9 cellular contexts compared by ENCODE assay signal in genomic region chr9:38687389-38687842, GRCh38. TPM values are rescaled to one million over a fixed set of nuclear protein-coding genes. Genes with fewer than 3 reads are reported as not detected.
A peak's percentile ranks its signal among the peaks of the same experiment; 100 is the strongest.
DNase-seq lines count a peak whose midpoint lies in the region; ATAC-seq and TF ChIP-seq lines count a peak whose summit lies in the region.
"Had no signal": no experiment of that assay in that cellular context is flagged by ENCODE, and none has a peak within 500 bp of the region (broad histone marks: within the 10 kb centered on the region; RNA-seq: fewer than 3 reads in every experiment).

No MANE protein-coding gene starts in this region.

- no peaks in the 10 kb centered on the region for H3K27me3 ChIP-seq in rectal smooth muscle tissue (ENCODE audit: control insufficient read depth, insufficient read depth, low read length)

- peak; percentile 51 for ATAC-seq in HG02571 (IDR thresholded peaks at IDR 0.05; ENCODE audit: unreplicated experiment)
- peak; percentile 68 to 77 for ATAC-seq in activated T-cell treated with anti-CD3 and anti-CD28 coated beads, Interleukin-2, amount 50 U/mL, for 72 hours (replicated peaks in 1 of 2)
- no peak for ATAC-seq in GM21723 (IDR thresholded peaks at IDR 0.05; ENCODE audit: unreplicated experiment)

- peak overlapping the region; percentile 46 for H3K4me3 ChIP-seq in rectal smooth muscle tissue (ENCODE audit: low read length)

- no peak overlapping the region for H3K27ac ChIP-seq in rectal smooth muscle tissue (ENCODE audit: low read depth, low read length)

- no peaks in the 10 kb centered on the region for H3K9me3 Mint-ChIP-seq in activated T-cell treated with anti-CD3 and anti-CD28 coated beads, Interleukin-2, amount 50 U/mL, for 72 hours
- H3K9me3 Mint-ChIP-seq in glutamatergic neuron (ENCODE audit: unreplicated experiment), result peaks cover 7% of the 10 kb centered on the region

- no peak overlapping the region for H3K27ac Mint-ChIP-seq in activated T-cell treated with anti-CD3 and anti-CD28 coated beads, Interleukin-2, amount 50 U/mL, for 72 hours
- peak overlapping the region; percentile 45 for H3K27ac Mint-ChIP-seq in glutamatergic neuron (ENCODE audit: unreplicated experiment)

- no peaks in the 10 kb centered on the region for H3K36me3 Mint-ChIP-seq in activated T-cell treated with anti-CD3 and anti-CD28 coated beads, Interleukin-2, amount 50 U/mL, for 72 hours (ENCODE audit: insufficient read depth in 2 of 2)
- no peaks in the 10 kb centered on the region for H3K36me3 Mint-ChIP-seq in glutamatergic neuron (ENCODE audit: unreplicated experiment)

- peaks cover 6% of the 10 kb centered on the region for H3K4me1 Mint-ChIP-seq in activated T-cell treated with anti-CD3 and anti-CD28 coated beads, Interleukin-2, amount 50 U/mL, for 72 hours (ENCODE audit: low read depth)
- peaks cover 60% of the 10 kb centered on the region for H3K4me1 Mint-ChIP-seq in glutamatergic neuron (ENCODE audit: low read depth, unreplicated experiment)

- H3K9ac ChIP-seq in rectal smooth muscle tissue (ENCODE audit: low read length), result no peak overlapping the region

- H3K27me3 Mint-ChIP-seq in activated T-cell treated with anti-CD3 and anti-CD28 coated beads, Interleukin-2, amount 50 U/mL, for 72 hours (ENCODE audit: low read depth), result peaks cover 28% of the 10 kb centered on the region
- H3K27me3 Mint-ChIP-seq in glutamatergic neuron (ENCODE audit: unreplicated experiment), result peaks cover 2% of the 10 kb centered on the region

- peak overlapping the region; percentile 63 to 65 for H3K4me3 Mint-ChIP-seq in activated T-cell treated with anti-CD3 and anti-CD28 coated beads, Interleukin-2, amount 50 U/mL, for 72 hours
- H3K4me3 Mint-ChIP-seq in glutamatergic neuron (ENCODE audit: unreplicated experiment), result no peak overlapping the region

- DNase-seq in 8988T, result peak; percentile 31
- peak; percentile 35 to 36 for DNase-seq in activated T-cell treated with anti-CD3 and anti-CD28 coated beads, Interleukin-2, amount 50 U/mL, for 72 hours
- no peak for DNase-seq in glutamatergic neuron
- DNase-seq in epidermal melanocyte (ENCODE audit: insufficient read length, low spot score), result no peak
- no peak for DNase-seq in effector CD8-positive, alpha-beta T cell (lab: John Stamatoyannopoulos, UW)

- no peaks in the 10 kb centered on the region for H3K36me3 ChIP-seq in rectal smooth muscle tissue (ENCODE audit: control insufficient read depth, insufficient read depth, low read length)

- H3K4me1 ChIP-seq in rectal smooth muscle tissue (ENCODE audit: control insufficient read depth, insufficient read depth, low read length), result no peaks in the 10 kb centered on the region

- TF ChIP-seq CTCF in glutamatergic neuron (IDR thresholded peaks at IDR 0.05; ENCODE audit: partially characterized antibody, unreplicated experiment), result no peak

RNA-seq across cellular contexts. Expression of gene FAM240B, which starts 32.5 kb away (rescaled TPM):
- not detected for total RNA-seq in activated T-cell treated with anti-CD3 and anti-CD28 coated beads, Interleukin-2, amount 50 U/mL, for 72 hours
- not detected for total RNA-seq in glutamatergic neuron (ENCODE audit: unreplicated experiment)
- total RNA-seq: skeletal muscle tissue had no signal

Comparison
In these comparisons a context has a peak if more than half of its experiments do, and no peak if none do; other contexts are left out.
1. DNase-seq: peak in 8988T (single experiment) and activated T-cell treated with anti-CD3 and anti-CD28 coated beads, Interleukin-2, amount 50 U/mL, for 72 hours (2 of 2); none in glutamatergic neuron (single experiment), epidermal melanocyte (single experiment) and effector CD8-positive, alpha-beta T cell (single experiment).